In genomic region chr11:107712342-107712741, GRCh38 we compare ENCODE assay signal across 1 cellular context.
TF ChIP-seq lines count a peak whose summit lies in the region.

No MANE protein-coding gene starts in this region.

TF ChIP-seq in HEK293, 187 proteins besides CTCF, POLR2A, EP300 and RAD21 (continued from another document):
- no peak for TF ChIP-seq ZBTB26 (tag by site-specific recombination; optimal IDR thresholded peaks at IDR 0.05)
- TF ChIP-seq ZNF175 (tag by site-specific recombination; IDR thresholded peaks at IDR 0.05) = no peak
- TF ChIP-seq ZFP41 (tag by site-specific recombination; IDR thresholded peaks at IDR 0.05; ENCODE audit: borderline replicate concordance) = no peak
- no peak for TF ChIP-seq KLF7 (tag by site-specific recombination; IDR thresholded peaks at IDR 0.05; ENCODE audit: borderline replicate concordance)
- TF ChIP-seq ZNF518A (tag by site-specific recombination; conservative IDR thresholded peaks at IDR 0.05; ENCODE audit: low read depth) = no peak
- TF ChIP-seq ZNF341 (tag by site-specific recombination; IDR thresholded peaks at IDR 0.05; ENCODE audit: low read depth) = no peak
- no peak for TF ChIP-seq ZNF747 (tag by site-specific recombination; IDR thresholded peaks at IDR 0.05)
- no peak for TF ChIP-seq ZNF26 (tag by site-specific recombination; IDR thresholded peaks at IDR 0.05)
- peak; percentile 46; the same call in 1 of the 2 replicates for TF ChIP-seq EGR2 (tag by site-specific recombination; IDR thresholded peaks at IDR 0.05; ENCODE audit: low read depth)
- no peak for TF ChIP-seq ZBTB49 (tag by site-specific recombination; IDR thresholded peaks at IDR 0.05; ENCODE audit: low read depth)
- TF ChIP-seq ZNF214 (tag by site-specific recombination; IDR thresholded peaks at IDR 0.05; ENCODE audit: borderline replicate concordance) = no peak
- TF ChIP-seq ZNF449 (tag by site-specific recombination; IDR thresholded peaks at IDR 0.05) = no peak
- TF ChIP-seq ZNF791 (tag by site-specific recombination; IDR thresholded peaks at IDR 0.05) = no peak
- peak; percentile 71 for TF ChIP-seq ZFHX2 (tag by site-specific recombination; conservative IDR thresholded peaks at IDR 0.05)
- no peak for TF ChIP-seq BCL11A (tag by site-specific recombination; IDR thresholded peaks at IDR 0.05; ENCODE audit: low read depth)
- no peak for TF ChIP-seq PRDM4 (tag by site-specific recombination; IDR thresholded peaks at IDR 0.05)
- TF ChIP-seq ZNF76 (tag by site-specific recombination; IDR thresholded peaks at IDR 0.05; ENCODE audit: borderline replicate concordance, low read depth) = no peak
- no peak for TF ChIP-seq HIC1 (tag by site-specific recombination; IDR thresholded peaks at IDR 0.05)
- TF ChIP-seq ZSCAN4 (tag by site-specific recombination; IDR thresholded peaks at IDR 0.05) = peak; percentile 40; the same call in 1 of the 2 replicates
- TF ChIP-seq TCF7L2 (IDR thresholded peaks at IDR 0.05; ENCODE audit: borderline replicate concordance, low read depth, low read length) = no peak
- TF ChIP-seq ZNF785 (tag by site-specific recombination; IDR thresholded peaks at IDR 0.05) = no peak
- TF ChIP-seq ZSCAN30 (tag by site-specific recombination; IDR thresholded peaks at IDR 0.05) = no peak
- TF ChIP-seq ZNF555 (tag by site-specific recombination; conservative IDR thresholded peaks at IDR 0.05) = no peak
- no peak for TF ChIP-seq ZBTB10 (tag by site-specific recombination; IDR thresholded peaks at IDR 0.05)
- TF ChIP-seq ZNF350 (tag by site-specific recombination; IDR thresholded peaks at IDR 0.05) = no peak
- TF ChIP-seq ZBTB44 (tag by site-specific recombination; IDR thresholded peaks at IDR 0.05) = no peak
- 0 out of 2 replicates have a peak, but pooled peaks have one; percentile 35 for TF ChIP-seq ZBTB17 (tag by site-specific recombination; IDR thresholded peaks at IDR 0.05)
- 0 out of 2 replicates have a peak, but pooled peaks have one; percentile 10 for TF ChIP-seq PRDM1 (tag by site-specific recombination; IDR thresholded peaks at IDR 0.05)
- no peak for TF ChIP-seq ZNF776 (tag by site-specific recombination; IDR thresholded peaks at IDR 0.05; ENCODE audit: borderline replicate concordance)
- TF ChIP-seq ZNF549 (tag by site-specific recombination; IDR thresholded peaks at IDR 0.05) = no peak
